ENCODE assay signal across 1 cellular context in genomic region chr13:45490068-45490467, GRCh38.
TF ChIP-seq lines count a peak whose summit lies in the region.

No MANE protein-coding gene starts in this region.

TF ChIP-seq in WTC11, 78 proteins besides CTCF, POLR2A, EP300 and RAD21 (continued from another document):
- TF ChIP-seq FOXP4 (CRISPR knock-in tag; IDR thresholded peaks at IDR 0.05), result no peak
- TF ChIP-seq ZNF512 (CRISPR knock-in tag; IDR thresholded peaks at IDR 0.05; ENCODE audit: borderline replicate concordance), result no peak
- no peak for TF ChIP-seq USF1 (CRISPR knock-in tag; IDR thresholded peaks at IDR 0.05)
- TF ChIP-seq USF2 (CRISPR knock-in tag; IDR thresholded peaks at IDR 0.05), result no peak
- TF ChIP-seq TEAD1 (CRISPR knock-in tag; IDR thresholded peaks at IDR 0.05), result no peak
- no peak for TF ChIP-seq NR3C1 (CRISPR knock-in tag; conservative IDR thresholded peaks at IDR 0.05; ENCODE audit: low read depth)
TF ChIP-seq in WTC11: peak in this region for 0.
